25 cellular contexts compared by ENCODE assay signal in genomic region chr4:137000432-137000831, GRCh38.
"Had no signal": no experiment of that assay in that cellular context is flagged by ENCODE, and none has a peak within 500 bp of the region (broad histone marks: within the 10 kb centered on the region; RNA-seq: fewer than 3 reads in every experiment).

No MANE protein-coding gene starts in this region.

- H3K4me2 ChIP-seq: smooth muscle cell had no signal

- H3K36me3 ChIP-seq: adrenal gland, ascending aorta, cardiac muscle cell, right lobe of liver, transverse colon, WERI-Rb-1 had no signal

- H3K27me3 ChIP-seq: adrenal gland, ascending aorta, cardiac muscle cell, right lobe of liver, transverse colon had no signal

- H3K4me3 ChIP-seq: adrenal gland, ascending aorta, cardiac muscle cell, right lobe of liver, smooth muscle cell, transverse colon had no signal

- H3K27ac ChIP-seq: adrenal gland, ascending aorta, cardiac muscle cell, right lobe of liver, transverse colon, WERI-Rb-1 had no signal

- DNase-seq: activated CD4-positive, alpha-beta T cell treated with anti-CD3 and anti-CD28 coated beads for 48 hours; activated CD4-positive, alpha-beta T cell treated with anti-CD3 and anti-CD28 coated beads, Interleukin-2, amount 50 U/mL, for 48 hours; activated CD8-positive, alpha-beta memory T cell treated with anti-CD3 and anti-CD28 coated beads for 24 hours; activated effector memory CD4-positive, alpha-beta T cell treated with anti-CD3 and anti-CD28 coated beads, Interleukin-2, amount 50 U/mL, for 16 hours; activated naive CD4-positive, alpha-beta T cell treated with anti-CD3 and anti-CD28 coated beads for 36 hours; activated naive CD8-positive, alpha-beta T cell treated with anti-CD3 and anti-CD28 coated beads for 36 hours; adrenal gland; cortex of kidney; effector memory CD8-positive, alpha-beta T cell; head of caudate nucleus; hippocampal formation; left colon; midbrain; natural killer cell; right lobe of liver; stimulated activated CD4-positive, alpha-beta T cell treated with anti-CD3 and anti-CD28 coated beads, Interleukin-15, amount 100 ng/mL, for 24 hours; stimulated activated CD4-positive, alpha-beta T cell treated with anti-CD3 and anti-CD28 coated beads, Interleukin-2, amount 100 ng/mL, for 24 hours; stimulated activated naive CD4-positive, alpha-beta T cell treated with Interleukin-2 at 50 U/mL for 16 hours; T-helper 17 cell; T1000; transverse colon; WERI-Rb-1 had no signal

- H3K4me1 ChIP-seq: adrenal gland, ascending aorta, right lobe of liver, transverse colon had no signal

- H3K9me3 ChIP-seq: adrenal gland, ascending aorta, right lobe of liver, transverse colon had no signal
